In the genomic region with DNA sequence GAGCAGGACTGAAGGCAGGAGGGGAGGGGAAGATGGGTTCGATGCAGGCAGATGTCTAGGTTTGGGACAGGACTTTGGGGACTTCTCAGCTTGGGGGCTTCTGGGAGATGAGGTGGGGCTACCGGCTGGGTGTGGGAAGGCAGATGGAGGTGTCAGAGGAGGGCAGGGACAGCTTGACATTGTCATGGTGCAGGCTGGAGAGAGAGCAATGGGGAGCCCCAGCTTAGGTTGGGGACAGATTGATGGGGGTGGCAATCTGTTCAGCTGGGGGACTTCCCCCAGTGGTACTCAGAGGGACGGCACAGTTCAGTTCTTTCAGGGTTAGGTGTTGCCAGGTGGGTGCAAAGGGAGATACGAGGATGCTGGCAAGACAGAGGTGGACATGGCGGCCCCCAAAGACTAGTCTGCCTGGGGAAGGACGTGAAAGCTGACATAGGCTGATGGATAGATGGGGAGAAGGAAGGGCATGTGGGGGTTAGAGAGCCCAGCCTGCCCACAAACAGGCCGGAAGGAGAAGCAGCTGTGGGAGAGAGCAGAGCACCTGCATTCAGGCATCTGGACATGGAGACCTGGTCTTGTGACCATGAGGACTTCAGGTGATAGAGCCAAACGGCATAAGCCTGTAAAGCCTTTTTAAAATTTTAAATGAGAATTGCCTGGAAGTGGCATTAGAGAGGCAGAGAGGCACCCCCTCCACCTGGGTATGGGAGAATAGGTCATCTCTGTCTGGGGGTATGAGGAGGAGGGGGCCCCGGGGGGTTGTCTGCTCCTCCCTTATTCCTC, we compare ENCODE assay signal across 1 cellular context.
TF ChIP-seq lines count a peak whose summit lies in the region.

No MANE protein-coding gene starts in this region.

TF ChIP-seq in H1, 55 proteins besides CTCF, POLR2A, EP300 and RAD21:
- TF ChIP-seq KDM5A (IDR thresholded peaks at IDR 0.05; ENCODE audit: low read length) (no peak), JUND (IDR thresholded peaks at IDR 0.05; ENCODE audit: low read length) (no peak), HDAC6 (IDR thresholded peaks at IDR 0.05; ENCODE audit: low read depth, low read length) (no peak), GTF2F1 (IDR thresholded peaks at IDR 0.05; ENCODE audit: borderline replicate concordance, low read depth, low read length) (no peak), RXRA (IDR thresholded peaks at IDR 0.05; ENCODE audit: insufficient read depth, low read depth, low read length) (no peak), SAP30 (IDR thresholded peaks at IDR 0.05; ENCODE audit: insufficient read depth, insufficient replicate concordance, low read length) (no peak), KDM4A (IDR thresholded peaks at IDR 0.05; ENCODE audit: low read depth, low read length, severe bottlenecking) (no peak), CEBPB (IDR thresholded peaks at IDR 0.05; ENCODE audit: low read depth, low read length) (no peak), CBX8 (IDR thresholded peaks at IDR 0.05; ENCODE audit: borderline replicate concordance, low read depth, low read length) (no peak), TEAD4 (IDR thresholded peaks at IDR 0.05; ENCODE audit: low read depth, low read length) (no peak), SP4 (IDR thresholded peaks at IDR 0.05; ENCODE audit: low read length) (no peak), ASH2L (IDR thresholded peaks at IDR 0.05; ENCODE audit: low read length) (no peak), BRCA1 (IDR thresholded peaks at IDR 0.05; ENCODE audit: low read depth, low read length) (no peak), SUZ12 (IDR thresholded peaks at IDR 0.05; ENCODE audit: low read length) (no peak), SP1 (IDR thresholded peaks at IDR 0.05; ENCODE audit: low read depth, low read length) (no peak)
- TF ChIP-seq, protein P1, sequence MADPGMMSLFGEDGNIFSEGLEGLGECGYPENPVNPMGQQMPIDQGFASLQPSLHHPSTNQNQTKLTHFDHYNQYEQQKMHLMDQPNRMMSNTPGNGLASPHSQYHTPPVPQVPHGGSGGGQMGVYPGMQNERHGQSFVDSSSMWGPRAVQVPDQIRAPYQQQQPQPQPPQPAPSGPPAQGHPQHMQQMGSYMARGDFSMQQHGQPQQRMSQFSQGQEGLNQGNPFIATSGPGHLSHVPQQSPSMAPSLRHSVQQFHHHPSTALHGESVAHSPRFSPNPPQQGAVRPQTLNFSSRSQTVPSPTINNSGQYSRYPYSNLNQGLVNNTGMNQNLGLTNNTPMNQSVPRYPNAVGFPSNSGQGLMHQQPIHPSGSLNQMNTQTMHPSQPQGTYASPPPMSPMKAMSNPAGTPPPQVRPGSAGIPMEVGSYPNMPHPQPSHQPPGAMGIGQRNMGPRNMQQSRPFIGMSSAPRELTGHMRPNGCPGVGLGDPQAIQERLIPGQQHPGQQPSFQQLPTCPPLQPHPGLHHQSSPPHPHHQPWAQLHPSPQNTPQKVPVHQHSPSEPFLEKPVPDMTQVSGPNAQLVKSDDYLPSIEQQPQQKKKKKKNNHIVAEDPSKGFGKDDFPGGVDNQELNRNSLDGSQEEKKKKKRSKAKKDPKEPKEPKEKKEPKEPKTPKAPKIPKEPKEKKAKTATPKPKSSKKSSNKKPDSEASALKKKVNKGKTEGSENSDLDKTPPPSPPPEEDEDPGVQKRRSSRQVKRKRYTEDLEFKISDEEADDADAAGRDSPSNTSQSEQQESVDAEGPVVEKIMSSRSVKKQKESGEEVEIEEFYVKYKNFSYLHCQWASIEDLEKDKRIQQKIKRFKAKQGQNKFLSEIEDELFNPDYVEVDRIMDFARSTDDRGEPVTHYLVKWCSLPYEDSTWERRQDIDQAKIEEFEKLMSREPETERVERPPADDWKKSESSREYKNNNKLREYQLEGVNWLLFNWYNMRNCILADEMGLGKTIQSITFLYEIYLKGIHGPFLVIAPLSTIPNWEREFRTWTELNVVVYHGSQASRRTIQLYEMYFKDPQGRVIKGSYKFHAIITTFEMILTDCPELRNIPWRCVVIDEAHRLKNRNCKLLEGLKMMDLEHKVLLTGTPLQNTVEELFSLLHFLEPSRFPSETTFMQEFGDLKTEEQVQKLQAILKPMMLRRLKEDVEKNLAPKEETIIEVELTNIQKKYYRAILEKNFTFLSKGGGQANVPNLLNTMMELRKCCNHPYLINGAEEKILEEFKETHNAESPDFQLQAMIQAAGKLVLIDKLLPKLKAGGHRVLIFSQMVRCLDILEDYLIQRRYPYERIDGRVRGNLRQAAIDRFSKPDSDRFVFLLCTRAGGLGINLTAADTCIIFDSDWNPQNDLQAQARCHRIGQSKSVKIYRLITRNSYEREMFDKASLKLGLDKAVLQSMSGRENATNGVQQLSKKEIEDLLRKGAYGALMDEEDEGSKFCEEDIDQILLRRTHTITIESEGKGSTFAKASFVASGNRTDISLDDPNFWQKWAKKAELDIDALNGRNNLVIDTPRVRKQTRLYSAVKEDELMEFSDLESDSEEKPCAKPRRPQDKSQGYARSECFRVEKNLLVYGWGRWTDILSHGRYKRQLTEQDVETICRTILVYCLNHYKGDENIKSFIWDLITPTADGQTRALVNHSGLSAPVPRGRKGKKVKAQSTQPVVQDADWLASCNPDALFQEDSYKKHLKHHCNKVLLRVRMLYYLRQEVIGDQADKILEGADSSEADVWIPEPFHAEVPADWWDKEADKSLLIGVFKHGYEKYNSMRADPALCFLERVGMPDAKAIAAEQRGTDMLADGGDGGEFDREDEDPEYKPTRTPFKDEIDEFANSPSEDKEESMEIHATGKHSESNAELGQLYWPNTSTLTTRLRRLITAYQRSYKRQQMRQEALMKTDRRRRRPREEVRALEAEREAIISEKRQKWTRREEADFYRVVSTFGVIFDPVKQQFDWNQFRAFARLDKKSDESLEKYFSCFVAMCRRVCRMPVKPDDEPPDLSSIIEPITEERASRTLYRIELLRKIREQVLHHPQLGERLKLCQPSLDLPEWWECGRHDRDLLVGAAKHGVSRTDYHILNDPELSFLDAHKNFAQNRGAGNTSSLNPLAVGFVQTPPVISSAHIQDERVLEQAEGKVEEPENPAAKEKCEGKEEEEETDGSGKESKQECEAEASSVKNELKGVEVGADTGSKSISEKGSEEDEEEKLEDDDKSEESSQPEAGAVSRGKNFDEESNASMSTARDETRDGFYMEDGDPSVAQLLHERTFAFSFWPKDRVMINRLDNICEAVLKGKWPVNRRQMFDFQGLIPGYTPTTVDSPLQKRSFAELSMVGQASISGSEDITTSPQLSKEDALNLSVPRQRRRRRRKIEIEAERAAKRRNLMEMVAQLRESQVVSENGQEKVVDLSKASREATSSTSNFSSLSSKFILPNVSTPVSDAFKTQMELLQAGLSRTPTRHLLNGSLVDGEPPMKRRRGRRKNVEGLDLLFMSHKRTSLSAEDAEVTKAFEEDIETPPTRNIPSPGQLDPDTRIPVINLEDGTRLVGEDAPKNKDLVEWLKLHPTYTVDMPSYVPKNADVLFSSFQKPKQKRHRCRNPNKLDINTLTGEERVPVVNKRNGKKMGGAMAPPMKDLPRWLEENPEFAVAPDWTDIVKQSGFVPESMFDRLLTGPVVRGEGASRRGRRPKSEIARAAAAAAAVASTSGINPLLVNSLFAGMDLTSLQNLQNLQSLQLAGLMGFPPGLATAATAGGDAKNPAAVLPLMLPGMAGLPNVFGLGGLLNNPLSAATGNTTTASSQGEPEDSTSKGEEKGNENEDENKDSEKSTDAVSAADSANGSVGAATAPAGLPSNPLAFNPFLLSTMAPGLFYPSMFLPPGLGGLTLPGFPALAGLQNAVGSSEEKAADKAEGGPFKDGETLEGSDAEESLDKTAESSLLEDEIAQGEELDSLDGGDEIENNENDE (IDR thresholded peaks at IDR 0.05; ENCODE audit: insufficient replicate concordance, low read length) = no peak
- TF ChIP-seq, protein P2, sequence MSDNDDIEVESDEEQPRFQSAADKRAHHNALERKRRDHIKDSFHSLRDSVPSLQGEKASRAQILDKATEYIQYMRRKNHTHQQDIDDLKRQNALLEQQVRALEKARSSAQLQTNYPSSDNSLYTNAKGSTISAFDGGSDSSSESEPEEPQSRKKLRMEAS (IDR thresholded peaks at IDR 0.05) = no peak
- TF ChIP-seq, protein P3, sequence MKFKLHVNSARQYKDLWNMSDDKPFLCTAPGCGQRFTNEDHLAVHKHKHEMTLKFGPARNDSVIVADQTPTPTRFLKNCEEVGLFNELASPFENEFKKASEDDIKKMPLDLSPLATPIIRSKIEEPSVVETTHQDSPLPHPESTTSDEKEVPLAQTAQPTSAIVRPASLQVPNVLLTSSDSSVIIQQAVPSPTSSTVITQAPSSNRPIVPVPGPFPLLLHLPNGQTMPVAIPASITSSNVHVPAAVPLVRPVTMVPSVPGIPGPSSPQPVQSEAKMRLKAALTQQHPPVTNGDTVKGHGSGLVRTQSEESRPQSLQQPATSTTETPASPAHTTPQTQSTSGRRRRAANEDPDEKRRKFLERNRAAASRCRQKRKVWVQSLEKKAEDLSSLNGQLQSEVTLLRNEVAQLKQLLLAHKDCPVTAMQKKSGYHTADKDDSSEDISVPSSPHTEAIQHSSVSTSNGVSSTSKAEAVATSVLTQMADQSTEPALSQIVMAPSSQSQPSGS (IDR thresholded peaks at IDR 0.05; ENCODE audit: low read length) = no peak
